14 cellular contexts compared by ENCODE assay signal in genomic region chr10:24255115-24255895, GRCh38. TPM values are rescaled to one million over a fixed set of nuclear protein-coding genes. Genes with fewer than 3 reads are reported as not detected.
DNase-seq lines count a peak whose midpoint lies in the region; ATAC-seq and TF ChIP-seq lines count a peak whose summit lies in the region.
"Had no signal": no experiment of that assay in that cellular context is flagged by ENCODE, and none has a peak within 500 bp of the region (broad histone marks: within the 10 kb centered on the region; RNA-seq: fewer than 3 reads in every experiment).

No MANE protein-coding gene starts in this region.

- H3K4me3 Mint-ChIP-seq in endodermal cell, result peak overlapping the region; percentile 7
- no peak overlapping the region for H3K4me3 Mint-ChIP-seq in effector memory CD8-positive, alpha-beta T cell
- H3K4me3 Mint-ChIP-seq: activated naive CD8-positive, alpha-beta T cell treated with anti-CD3 and anti-CD28 coated beads, Interleukin-2, amount 50 U/mL, for 24 hours; natural killer cell treated with Interleukin-12 subunit alpha and Interleukin-12 subunit beta and Interleukin-15 and Interleukin-18, amount 100 ng/mL, for 72 hours; stimulated activated naive B cell treated with anti-CD40 and anti-IgM and Interleukin-4, amounts not matched to agents 10 μg/mL and 1 μg/mL and 100 μg/mL, for 72 hours had no signal

- intact Hi-C loops in left ventricle myocardium inferior (cut with micrococcal nuclease), result no loop called here
- intact Hi-C loops in left ventricle myocardium superior (cut with micrococcal nuclease), result no loop called here

- H3K4me3 ChIP-seq in left ventricle myocardium inferior (no peak overlapping the region), endodermal cell (ENCODE audit: low read length) (peak overlapping the region; percentile 46), mesodermal cell (ENCODE audit: extremely low read depth, insufficient read depth, low read length, poor library complexity, severe bottlenecking) (no peak overlapping the region), BE2C (ENCODE audit: low read depth, low read length) (no peak overlapping the region)

- no peak for ATAC-seq in left ventricle myocardium superior
- ATAC-seq in effector memory CD8-positive, alpha-beta T cell (replicated peaks), result no peak
- ATAC-seq: activated naive CD8-positive, alpha-beta T cell treated with anti-CD3 and anti-CD28 coated beads, Interleukin-2, amount 50 U/mL, for 24 hours; natural killer cell treated with Interleukin-12 subunit alpha and Interleukin-12 subunit beta and Interleukin-15 and Interleukin-18, amount 100 ng/mL, for 72 hours; stimulated activated naive B cell treated with anti-CD40 and anti-IgM and Interleukin-4, amounts not matched to agents 10 μg/mL and 1 μg/mL and 100 μg/mL, for 72 hours had no signal

- H3K4me1 ChIP-seq in left ventricle myocardium inferior, result peaks cover 86% of the 10 kb centered on the region
- H3K4me1 ChIP-seq in endodermal cell (ENCODE audit: control insufficient read depth, insufficient read depth, low read length), result peaks cover 7% of the 10 kb centered on the region
- peaks cover 28% of the 10 kb centered on the region for H3K4me1 ChIP-seq in mesodermal cell (ENCODE audit: control insufficient read depth, insufficient read depth, low read length, poor library complexity, severe bottlenecking)
- H3K4me1 ChIP-seq in BE2C, result no peaks in the 10 kb centered on the region

- H3K9me3 Mint-ChIP-seq in endodermal cell, result no peaks in the 10 kb centered on the region
- H3K9me3 Mint-ChIP-seq in effector memory CD8-positive, alpha-beta T cell, result no peaks in the 10 kb centered on the region
- H3K9me3 Mint-ChIP-seq: natural killer cell treated with Interleukin-12 subunit alpha and Interleukin-12 subunit beta and Interleukin-15 and Interleukin-18, amount 100 ng/mL, for 72 hours; stimulated activated naive B cell treated with anti-CD40 and anti-IgM and Interleukin-4, amounts not matched to agents 10 μg/mL and 1 μg/mL and 100 μg/mL, for 72 hours had no signal

- H3K27ac ChIP-seq in left ventricle myocardium inferior (replicated peaks), result peak overlapping the region; percentile 67
- no peak overlapping the region for H3K27ac ChIP-seq in endodermal cell (ENCODE audit: low read depth, low read length)
- peak overlapping the region; percentile 80 for H3K27ac ChIP-seq in mesodermal cell (ENCODE audit: low read depth, low read length, severe bottlenecking)

- peak overlapping the region; percentile 37 for H3K27ac Mint-ChIP-seq in endodermal cell
- H3K27ac Mint-ChIP-seq in effector memory CD8-positive, alpha-beta T cell, result no peak overlapping the region
- H3K27ac Mint-ChIP-seq: activated naive CD8-positive, alpha-beta T cell treated with anti-CD3 and anti-CD28 coated beads, Interleukin-2, amount 50 U/mL, for 24 hours; natural killer cell treated with Interleukin-12 subunit alpha and Interleukin-12 subunit beta and Interleukin-15 and Interleukin-18, amount 100 ng/mL, for 72 hours; stimulated activated naive B cell treated with anti-CD40 and anti-IgM and Interleukin-4, amounts not matched to agents 10 μg/mL and 1 μg/mL and 100 μg/mL, for 72 hours had no signal

- H3K9ac ChIP-seq in endodermal cell (ENCODE audit: extremely low read depth, low read length, poor library complexity, severe bottlenecking), result peak overlapping the region; percentile 21

- H3K36me3 Mint-ChIP-seq in endodermal cell (ENCODE audit: low read depth), result peaks cover 4% of the 10 kb centered on the region
- no peaks in the 10 kb centered on the region for H3K36me3 Mint-ChIP-seq in effector memory CD8-positive, alpha-beta T cell (ENCODE audit: insufficient read depth)
- H3K36me3 Mint-ChIP-seq: natural killer cell treated with Interleukin-12 subunit alpha and Interleukin-12 subunit beta and Interleukin-15 and Interleukin-18, amount 100 ng/mL, for 72 hours; stimulated activated naive B cell treated with anti-CD40 and anti-IgM and Interleukin-4, amounts not matched to agents 10 μg/mL and 1 μg/mL and 100 μg/mL, for 72 hours had no signal

- H3K36me3 ChIP-seq in left ventricle myocardium inferior (no peaks in the 10 kb centered on the region), endodermal cell (ENCODE audit: control insufficient read depth, insufficient read depth, low read length) (no peaks in the 10 kb centered on the region), mesodermal cell (ENCODE audit: control insufficient read depth, insufficient read depth, low read length) (peaks cover 4% of the 10 kb centered on the region), BE2C (no peaks in the 10 kb centered on the region)

- TF ChIP-seq CTCF in left ventricle myocardium inferior (IDR thresholded peaks at IDR 0.05; ENCODE audit: borderline replicate concordance) (no peak), endodermal cell (conservative IDR thresholded peaks at IDR 0.05) (no peak), BE2C (IDR thresholded peaks at IDR 0.05; ENCODE audit: low read depth, low read length) (no peak)

- peaks cover 27% of the 10 kb centered on the region for H3K4me1 Mint-ChIP-seq in endodermal cell
- no peaks in the 10 kb centered on the region for H3K4me1 Mint-ChIP-seq in effector memory CD8-positive, alpha-beta T cell (ENCODE audit: low read depth in 2 of 2)
- H3K4me1 Mint-ChIP-seq: activated naive CD8-positive, alpha-beta T cell treated with anti-CD3 and anti-CD28 coated beads, Interleukin-2, amount 50 U/mL, for 24 hours; stimulated activated naive B cell treated with anti-CD40 and anti-IgM and Interleukin-4, amounts not matched to agents 10 μg/mL and 1 μg/mL and 100 μg/mL, for 72 hours had no signal

- DNase-seq in left ventricle myocardium inferior (no peak), left ventricle myocardium superior (no peak), endodermal cell (peak; percentile 71), AG08395 (ENCODE audit: low spot score) (no peak), foreskin melanocyte (no peak), BE2C (no peak)
- DNase-seq in effector memory CD8-positive, alpha-beta T cell, result no peak
- DNase-seq: activated naive CD8-positive, alpha-beta T cell treated with anti-CD3 and anti-CD28 coated beads, Interleukin-2, amount 50 U/mL, for 24 hours; hippocampal formation; stimulated activated CD4-positive, alpha-beta T cell treated with anti-CD3 and anti-CD28 coated beads, Interleukin-1b, Interleukin-23, amount 100 ng/mL, for 48 hours; stimulated activated naive B cell treated with anti-CD40 and anti-IgM and Interleukin-4, amounts not matched to agents 10 μg/mL and 1 μg/mL and 100 μg/mL, for 72 hours; T-helper 2 cell had no signal

- H3K27me3 Mint-ChIP-seq in endodermal cell (ENCODE audit: insufficient read depth), result no peaks in the 10 kb centered on the region
- no peaks in the 10 kb centered on the region for H3K27me3 Mint-ChIP-seq in effector memory CD8-positive, alpha-beta T cell
- H3K27me3 Mint-ChIP-seq: natural killer cell treated with Interleukin-12 subunit alpha and Interleukin-12 subunit beta and Interleukin-15 and Interleukin-18, amount 100 ng/mL, for 72 hours had no signal

- 69% methylated on average over 13 to 14 of the region's 14 CpGs for WGBS in endodermal cell (ENCODE audit: insufficient coverage in 1 of 2, insufficient read length in 1 of 2), 2 experiments
- 75 to 76% methylated on average over 11 of the region's 14 CpGs for WGBS in mesodermal cell (ENCODE audit: insufficient coverage in 2 of 2), 2 experiments

- H3K9me3 ChIP-seq in left ventricle myocardium inferior (replicated peaks), result no peaks in the 10 kb centered on the region
- H3K9me3 ChIP-seq in endodermal cell (ENCODE audit: control insufficient read depth, low read length), result no peaks in the 10 kb centered on the region
- no peaks in the 10 kb centered on the region for H3K9me3 ChIP-seq in mesodermal cell (ENCODE audit: control insufficient read depth, low read length)
- no peaks in the 10 kb centered on the region for H3K9me3 ChIP-seq in BE2C

- H3K27me3 ChIP-seq in left ventricle myocardium inferior (ENCODE audit: low read depth) (no peaks in the 10 kb centered on the region), endodermal cell (ENCODE audit: control insufficient read depth, insufficient read depth, low read length, poor library complexity, severe bottlenecking) (no peaks in the 10 kb centered on the region), BE2C (no peaks in the 10 kb centered on the region)

RNA-seq across cellular contexts. Expression of gene KIAA1217, which starts 46.4 kb away (rescaled TPM):
- total RNA-seq in left ventricle myocardium inferior (30.2 TPM), left ventricle myocardium superior (46.6 TPM), endodermal cell (10 to 100 TPM; 25.4 to 27.2 TPM)
- polyA plus RNA-seq in endodermal cell (2013, experiment 1 of 2), result 9.4 TPM
- polyA plus RNA-seq in endodermal cell (2013, experiment 2 of 2), result 10.4 TPM
- 8.4 TPM for polyA plus RNA-seq in mesodermal cell (2013, experiment 1 of 2)
- polyA plus RNA-seq in mesodermal cell (2013, experiment 2 of 2), result 7.4 TPM
- polyA plus RNA-seq in BE2C (2012; ENCODE audit: insufficient read depth, insufficient read length, low read depth), result 0.43 TPM
